14 cellular contexts compared by ENCODE assay signal in genomic region chr3:41118461-41119385, GRCh38.
DNase-seq lines count a peak whose midpoint lies in the region; ATAC-seq and TF ChIP-seq lines count a peak whose summit lies in the region.
"Had no signal": no experiment of that assay in that cellular context is flagged by ENCODE, and none has a peak within 500 bp of the region (broad histone marks: within the 10 kb centered on the region; RNA-seq: fewer than 3 reads in every experiment).

No MANE protein-coding gene starts in this region.

- no peaks in the 10 kb centered on the region for H3K27me3 Mint-ChIP-seq in activated naive CD4-positive, alpha-beta T cell treated with anti-CD3 and anti-CD28 coated beads, Interleukin-2, amount 50 U/mL, for 24 hours
- no peaks in the 10 kb centered on the region for H3K27me3 Mint-ChIP-seq in activated T-helper 17 cell treated with anti-CD3 and anti-CD28 coated beads, Interleukin-2, amount 50 U/mL, for 72 hours
- H3K27me3 Mint-ChIP-seq in stimulated activated naive CD8-positive, alpha-beta T cell treated with anti-CD3 and anti-CD28 coated beads, Interleukin-15, amount 100 ng/mL, for 72 hours, result no peaks in the 10 kb centered on the region
- no peaks in the 10 kb centered on the region for H3K27me3 Mint-ChIP-seq in MCF 10A (ENCODE audit: insufficient read depth, unreplicated experiment)

- CTCF ChIA-PET in MCF 10A (lab: Yijun Ruan, JAX), result no interaction called here

- POLR2A ChIA-PET in MCF 10A (lab: Yijun Ruan, JAX), result interaction anchor here (1.2 kb wide), 1 partner anchor 80 kb away, joined by 5 read pairs; the partner anchor contains the start of gene CTNNB1

- peak overlapping the region; percentile 19 for H3K27ac Mint-ChIP-seq in activated naive CD4-positive, alpha-beta T cell treated with anti-CD3 and anti-CD28 coated beads, Interleukin-2, amount 50 U/mL, for 24 hours
- H3K27ac Mint-ChIP-seq in activated T-helper 17 cell treated with anti-CD3 and anti-CD28 coated beads, Interleukin-2, amount 50 U/mL, for 72 hours, result peak overlapping the region; percentile 86
- peak overlapping the region in 1 of 2 donors; percentile 70 for H3K27ac Mint-ChIP-seq in stimulated activated naive CD8-positive, alpha-beta T cell treated with anti-CD3 and anti-CD28 coated beads, Interleukin-15, amount 100 ng/mL, for 72 hours
- no peak overlapping the region for H3K27ac Mint-ChIP-seq in MCF 10A (ENCODE audit: low read depth, unreplicated experiment)

- no TSS peak for BruUV-seq in MCF 10A (replicated peaks; lab: Mats Ljungman, UMichigan)

- ATAC-seq in activated T-helper 17 cell treated with anti-CD3 and anti-CD28 coated beads, Interleukin-2, amount 50 U/mL, for 72 hours (replicated peaks), result no peak
- no peak for ATAC-seq in stimulated activated naive CD8-positive, alpha-beta T cell treated with anti-CD3 and anti-CD28 coated beads, Interleukin-15, amount 100 ng/mL, for 72 hours
- no peak for ATAC-seq in HG02588 (IDR thresholded peaks at IDR 0.05; ENCODE audit: unreplicated experiment)
- no peak for ATAC-seq in GM21390 (IDR thresholded peaks at IDR 0.05; ENCODE audit: unreplicated experiment)
- ATAC-seq: gastrocnemius medialis had no signal

- no peaks in the 10 kb centered on the region for H3K36me3 Mint-ChIP-seq in activated naive CD4-positive, alpha-beta T cell treated with anti-CD3 and anti-CD28 coated beads, Interleukin-2, amount 50 U/mL, for 24 hours
- no peaks in the 10 kb centered on the region for H3K36me3 Mint-ChIP-seq in activated T-helper 17 cell treated with anti-CD3 and anti-CD28 coated beads, Interleukin-2, amount 50 U/mL, for 72 hours (ENCODE audit: low read depth)
- no peaks in the 10 kb centered on the region for H3K36me3 Mint-ChIP-seq in MCF 10A (ENCODE audit: insufficient read depth, unreplicated experiment)

- peaks cover 33% of the 10 kb centered on the region for H3K4me1 Mint-ChIP-seq in activated naive CD4-positive, alpha-beta T cell treated with anti-CD3 and anti-CD28 coated beads, Interleukin-2, amount 50 U/mL, for 24 hours
- H3K4me1 Mint-ChIP-seq in activated T-helper 17 cell treated with anti-CD3 and anti-CD28 coated beads, Interleukin-2, amount 50 U/mL, for 72 hours, result peaks cover 14% of the 10 kb centered on the region
- peaks cover 23% of the 10 kb centered on the region for H3K4me1 Mint-ChIP-seq in stimulated activated naive CD8-positive, alpha-beta T cell treated with anti-CD3 and anti-CD28 coated beads, Interleukin-15, amount 100 ng/mL, for 72 hours
- H3K4me1 Mint-ChIP-seq in MCF 10A (ENCODE audit: insufficient read depth, unreplicated experiment), result peaks cover 15% of the 10 kb centered on the region

- DNase-seq in activated naive CD4-positive, alpha-beta T cell (lab: John Stamatoyannopoulos, UW), result no peak
- DNase-seq in left kidney (ENCODE audit: low read depth, low spot score) (peak; percentile 31), MCF 10A (ENCODE audit: unreplicated experiment) (no peak)
- DNase-seq in stimulated activated naive CD8-positive, alpha-beta T cell treated with anti-CD3 and anti-CD28 coated beads, Interleukin-15, amount 100 ng/mL, for 72 hours, result peak in 1 of 2 donors; percentile 10
- DNase-seq: DMS79 treated with DMSO at 0.1 percent for 48 hours, gastrocnemius medialis, NCI-H1436 treated with DMSO at 0.1 percent for 48 hours, NCI-H446 treated with DMSO at 0.1 percent for 48 hours, SK-N-SH, substantia nigra had no signal

- no peaks in the 10 kb centered on the region for H3K9me3 Mint-ChIP-seq in activated naive CD4-positive, alpha-beta T cell treated with anti-CD3 and anti-CD28 coated beads, Interleukin-2, amount 50 U/mL, for 24 hours
- no peaks in the 10 kb centered on the region for H3K9me3 Mint-ChIP-seq in activated T-helper 17 cell treated with anti-CD3 and anti-CD28 coated beads, Interleukin-2, amount 50 U/mL, for 72 hours
- H3K9me3 Mint-ChIP-seq in stimulated activated naive CD8-positive, alpha-beta T cell treated with anti-CD3 and anti-CD28 coated beads, Interleukin-15, amount 100 ng/mL, for 72 hours, result no peaks in the 10 kb centered on the region
- H3K9me3 Mint-ChIP-seq in MCF 10A (ENCODE audit: unreplicated experiment), result no peaks in the 10 kb centered on the region

- TF ChIP-seq CTCF in MCF 10A (IDR thresholded peaks at IDR 0.05; ENCODE audit: unreplicated experiment), result no peak

- intact Hi-C loops in MCF 10A (cut with micrococcal nuclease), result no loop called here

- peak overlapping the region; percentile 66 for H3K4me3 Mint-ChIP-seq in activated naive CD4-positive, alpha-beta T cell treated with anti-CD3 and anti-CD28 coated beads, Interleukin-2, amount 50 U/mL, for 24 hours
- H3K4me3 Mint-ChIP-seq in activated T-helper 17 cell treated with anti-CD3 and anti-CD28 coated beads, Interleukin-2, amount 50 U/mL, for 72 hours, result peak overlapping the region; percentile 67
- H3K4me3 Mint-ChIP-seq in stimulated activated naive CD8-positive, alpha-beta T cell treated with anti-CD3 and anti-CD28 coated beads, Interleukin-15, amount 100 ng/mL, for 72 hours, result peak overlapping the region; percentile 36 to 67
- no peak overlapping the region for H3K4me3 Mint-ChIP-seq in MCF 10A (ENCODE audit: unreplicated experiment)
